In genomic region chr16:35188288-35189155, GRCh38 we compare ENCODE assay signal across 13 cellular contexts.
DNase-seq lines count a peak whose midpoint lies in the region; ATAC-seq and TF ChIP-seq lines count a peak whose summit lies in the region.
"Had no signal": no experiment of that assay in that cellular context is flagged by ENCODE, and none has a peak within 500 bp of the region (broad histone marks: within the 10 kb centered on the region; RNA-seq: fewer than 3 reads in every experiment).

No MANE protein-coding gene starts in this region.

- no peaks in the 10 kb centered on the region for H3K4me1 Mint-ChIP-seq in Caco-2 (ENCODE audit: low read depth, unreplicated experiment)
- H3K4me1 Mint-ChIP-seq: naive thymus-derived CD8-positive, alpha-beta T cell had no signal

- H3K36me3 ChIP-seq in Caco-2 (ENCODE audit: control insufficient read depth, insufficient read depth, low read length): no peaks in the 10 kb centered on the region
- no peaks in the 10 kb centered on the region for H3K36me3 ChIP-seq in Panc1 (ENCODE audit: control insufficient read depth, insufficient read depth, low read length)

- DNase-seq in Caco-2: peak; percentile 31 to 42
- DNase-seq in HK-2 (ENCODE audit: unreplicated experiment): peak; percentile 24
- no peak for DNase-seq in Panc1 (ENCODE audit: low read depth, low spot score)
- peak; percentile 27 for DNase-seq in iPS-NIHi11 (ENCODE audit: low spot score)
- DNase-seq in NCI-H446 treated with DMSO at 0.1 percent for 48 hours (lab: John Stamatoyannopoulos, UW): no peak
- DNase-seq in retina: no peak
- no peak for DNase-seq in NOMO-1 treated with DMSO at 0.1 percent for 48 hours (lab: John Stamatoyannopoulos, UW; ENCODE audit: unreplicated experiment)
- DNase-seq: COR-L47; erythroblast; naive thymus-derived CD8-positive, alpha-beta T cell had no signal

- in situ Hi-C loops in Panc1 (cut with HindIII; ENCODE audit: low pct_unique_long_range_greater_than_20kb, low sequenced_read_pairs): no loop called here

- TF ChIP-seq CTCF in Caco-2 (IDR thresholded peaks at IDR 0.05; ENCODE audit: insufficient read depth in 1 of 2, low read depth in 1 of 2, low read length in 1 of 2, severe bottlenecking in 1 of 2, unreplicated experiment in 1 of 2): peak in 1 of 2 experiments; percentile 24
- TF ChIP-seq CTCF in Panc1 (IDR thresholded peaks at IDR 0.05): peak; percentile 12; the same call in 1 of the 2 replicates

- peaks cover 4% of the 10 kb centered on the region for H3K36me3 Mint-ChIP-seq in Caco-2 (ENCODE audit: insufficient read depth, unreplicated experiment)
- H3K36me3 Mint-ChIP-seq: naive thymus-derived CD8-positive, alpha-beta T cell had no signal

- H3K27me3 Mint-ChIP-seq in Caco-2 (ENCODE audit: insufficient read depth, unreplicated experiment): no peaks in the 10 kb centered on the region

- no peaks in the 10 kb centered on the region for H3K9me3 Mint-ChIP-seq in Caco-2 (ENCODE audit: unreplicated experiment)

- no peak overlapping the region for H3K27ac ChIP-seq in Panc1 (ENCODE audit: low read length)
- H3K27ac ChIP-seq: VCaP had no signal

- no TSS peak for BruUV-seq in Caco-2 (replicated peaks; lab: Mats Ljungman, UMichigan)
- no TSS peak for BruUV-seq in Panc1 (replicated peaks; lab: Mats Ljungman, UMichigan)

- H3K9me3 ChIP-seq in Caco-2 (no peaks in the 10 kb centered on the region), Panc1 (ENCODE audit: control insufficient read depth, insufficient read depth, low read depth, low read length) (no peaks in the 10 kb centered on the region)

- no peak overlapping the region for H3K4me3 Mint-ChIP-seq in Caco-2 (ENCODE audit: unreplicated experiment)
- H3K4me3 Mint-ChIP-seq: activated T-helper 1 cell treated with anti-CD3 and anti-CD28 coated beads, Interleukin-12 subunit alpha, Interleukin-12 subunit beta, Interleukin-2, Interleukin-4 antibody, amounts not matched to agents 30 ng/mL and 10 ng/mL and 1 ng/mL, durations not matched to agents 14 hours and 24 hours and 36 hours; naive thymus-derived CD8-positive, alpha-beta T cell had no signal

- CTCF ChIA-PET in Caco-2 (lab: Charles Lee): no interaction called here
- CTCF ChIA-PET in Panc1 (lab: Charles Lee): no interaction called here

- POLR2A ChIA-PET in Caco-2 (lab: Charles Lee) (no interaction called here), Panc1 (lab: Charles Lee) (no interaction called here)

- no peak overlapping the region for H3K27ac Mint-ChIP-seq in Caco-2 (ENCODE audit: unreplicated experiment)
- H3K27ac Mint-ChIP-seq: activated T-helper 1 cell treated with anti-CD3 and anti-CD28 coated beads, Interleukin-12 subunit alpha, Interleukin-12 subunit beta, Interleukin-2, Interleukin-4 antibody, amounts not matched to agents 30 ng/mL and 10 ng/mL and 1 ng/mL, durations not matched to agents 14 hours and 24 hours and 36 hours; naive thymus-derived CD8-positive, alpha-beta T cell had no signal

- no peak overlapping the region for H3K4me3 ChIP-seq in Caco-2 (ENCODE audit: low read depth, low read length)
- no peak overlapping the region for H3K4me3 ChIP-seq in Panc1 (ENCODE audit: low read depth in 2 of 2, low read length in 2 of 2)

- no peaks in the 10 kb centered on the region for H3K4me1 ChIP-seq in Caco-2
- no peaks in the 10 kb centered on the region for H3K4me1 ChIP-seq in Panc1 (ENCODE audit: control insufficient read depth, insufficient read depth, low read length)

- no peaks in the 10 kb centered on the region for H3K27me3 ChIP-seq in Caco-2 (replicated peaks; ENCODE audit: control insufficient read depth, insufficient read depth, low read length)
- no peaks in the 10 kb centered on the region for H3K27me3 ChIP-seq in Panc1 (ENCODE audit: control insufficient read depth, insufficient read depth, low read length)

- intact Hi-C loops in Caco-2 (cut with micrococcal nuclease; ENCODE audit: unreplicated experiment) (no loop called here), Panc1 (cut with micrococcal nuclease; ENCODE audit: unreplicated experiment) (no loop called here)

- ATAC-seq in Panc1: no peak
- no peak for ATAC-seq in HG03097 (IDR thresholded peaks at IDR 0.05; ENCODE audit: low FRiP score, unreplicated experiment)
- ATAC-seq: naive thymus-derived CD8-positive, alpha-beta T cell had no signal

Comparison
In these comparisons a context has a peak if more than half of its experiments do, and no peak if none do; other contexts are left out.
1. DNase-seq: peak in Caco-2 (2 of 2), HK-2 (single experiment) and iPS-NIHi11 (single experiment); none in Panc1 (single experiment), NCI-H446 treated with DMSO at 0.1 percent for 48 hours (single experiment), retina (single experiment) and NOMO-1 treated with DMSO at 0.1 percent for 48 hours (single experiment).